14 cellular contexts compared by ENCODE assay signal in the genomic region with DNA sequence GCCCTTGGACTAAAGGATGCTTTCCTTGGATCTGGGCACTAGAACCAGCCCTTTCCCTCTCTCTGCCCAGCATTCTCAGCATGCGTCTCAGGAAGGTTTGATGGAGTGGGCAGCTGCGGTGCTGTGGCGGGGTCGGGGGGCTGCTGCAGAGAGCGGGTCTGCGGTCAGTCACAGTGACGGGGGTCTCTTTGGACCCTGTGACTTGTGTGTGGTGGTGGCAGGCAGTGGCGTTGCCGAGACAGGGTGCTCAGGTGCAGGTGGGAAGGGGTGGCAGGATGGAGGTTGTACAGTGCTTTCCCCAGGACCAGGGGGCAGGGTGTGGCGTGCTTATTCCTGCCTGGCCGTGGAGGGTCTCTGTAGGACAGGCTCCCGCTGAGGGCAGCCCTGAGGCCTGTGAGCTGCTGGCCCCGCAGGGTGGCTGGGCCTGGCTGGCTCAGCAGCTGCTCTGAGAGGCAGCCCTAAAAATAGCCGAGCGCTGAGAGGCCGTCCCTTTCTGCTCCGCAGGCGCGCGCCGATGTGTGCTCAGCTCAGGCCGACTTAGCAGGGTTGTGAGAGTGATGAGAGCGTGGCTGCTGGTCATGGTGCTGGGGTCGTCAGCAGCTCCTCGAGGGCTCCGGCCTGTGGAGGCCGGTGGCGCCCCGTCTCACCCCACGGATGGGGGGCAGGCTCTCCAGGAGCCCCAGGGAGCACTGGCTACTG. TPM values are rescaled to one million over a fixed set of nuclear protein-coding genes. Genes with fewer than 3 reads are reported as not detected.
DNase-seq lines count a peak whose midpoint lies in the region; ATAC-seq lines count a peak whose summit lies in the region.
"Had no signal": no experiment of that assay in that cellular context is flagged by ENCODE, and none has a peak within 500 bp of the region (broad histone marks: within the 10 kb centered on the region; RNA-seq: fewer than 3 reads in every experiment).

No MANE protein-coding gene starts in this region.

- no peak overlapping the region for H3K4me3 Mint-ChIP-seq in dendritic cell treated with granulocyte-macrophage colony-stimulating factor and Interleukin-4, amounts not matched to agents 40 ng/mL and 50 ng/mL, for 4 days
- no peak overlapping the region for H3K4me3 Mint-ChIP-seq in activated CD8-positive, alpha-beta T cell treated with anti-CD3 and anti-CD28 coated beads, Interleukin-2, amount 10 ng/mL, durations not matched to agents 7 days and 5 days
- no peak overlapping the region for H3K4me3 Mint-ChIP-seq in activated CD4-positive, alpha-beta memory T cell treated with anti-CD3 and anti-CD28 coated beads for 36 hours
- H3K4me3 Mint-ChIP-seq: nephron progenitor cell had no signal

- POLR2A ChIA-PET in activated CD8-positive, alpha-beta T cell treated with anti-CD3 and anti-CD28 coated beads, Interleukin-2, amount 10 ng/mL, durations not matched to agents 7 days and 5 days (lab: Charles Lee): no interaction called here
- POLR2A ChIA-PET in activated CD4-positive, alpha-beta memory T cell treated with anti-CD3 and anti-CD28 coated beads for 36 hours (lab: Charles Lee): no interaction called here

- peaks cover 44% of the 10 kb centered on the region for H3K36me3 Mint-ChIP-seq in dendritic cell treated with granulocyte-macrophage colony-stimulating factor and Interleukin-4, amounts not matched to agents 40 ng/mL and 50 ng/mL, for 4 days (ENCODE audit: low read depth)
- peaks cover 2% of the 10 kb centered on the region for H3K36me3 Mint-ChIP-seq in activated CD8-positive, alpha-beta T cell treated with anti-CD3 and anti-CD28 coated beads, Interleukin-2, amount 10 ng/mL, durations not matched to agents 7 days and 5 days (ENCODE audit: low read depth)
- no peaks in the 10 kb centered on the region for H3K36me3 Mint-ChIP-seq in activated CD4-positive, alpha-beta memory T cell treated with anti-CD3 and anti-CD28 coated beads for 36 hours

- intact Hi-C loops in dendritic cell treated with granulocyte-macrophage colony-stimulating factor and Interleukin-4, amounts not matched to agents 40 ng/mL and 50 ng/mL, for 4 days (cut with micrococcal nuclease): no loop called here
- intact Hi-C loops in left colon (cut with DNase I, micrococcal nuclease): no loop called here
- intact Hi-C loops in activated CD4-positive, alpha-beta memory T cell treated with anti-CD3 and anti-CD28 coated beads for 36 hours (cut with micrococcal nuclease): no loop called here

- H3K4me1 Mint-ChIP-seq in dendritic cell treated with granulocyte-macrophage colony-stimulating factor and Interleukin-4, amounts not matched to agents 40 ng/mL and 50 ng/mL, for 4 days (ENCODE audit: low read depth): peaks cover 65% of the 10 kb centered on the region
- peaks cover 8% of the 10 kb centered on the region for H3K4me1 Mint-ChIP-seq in activated CD8-positive, alpha-beta T cell treated with anti-CD3 and anti-CD28 coated beads, Interleukin-2, amount 10 ng/mL, durations not matched to agents 7 days and 5 days (ENCODE audit: low read depth)
- H3K4me1 Mint-ChIP-seq in activated CD4-positive, alpha-beta memory T cell treated with anti-CD3 and anti-CD28 coated beads for 36 hours (ENCODE audit: low read depth): peaks cover 15% of the 10 kb centered on the region

- peak overlapping the region; percentile 50 for H3K27ac Mint-ChIP-seq in dendritic cell treated with granulocyte-macrophage colony-stimulating factor and Interleukin-4, amounts not matched to agents 40 ng/mL and 50 ng/mL, for 4 days
- no peak overlapping the region for H3K27ac Mint-ChIP-seq in activated CD8-positive, alpha-beta T cell treated with anti-CD3 and anti-CD28 coated beads, Interleukin-2, amount 10 ng/mL, durations not matched to agents 7 days and 5 days
- H3K27ac Mint-ChIP-seq in activated CD4-positive, alpha-beta memory T cell treated with anti-CD3 and anti-CD28 coated beads for 36 hours: no peak overlapping the region
- H3K27ac Mint-ChIP-seq: nephron progenitor cell had no signal

- H3K27me3 Mint-ChIP-seq in dendritic cell treated with granulocyte-macrophage colony-stimulating factor and Interleukin-4, amounts not matched to agents 40 ng/mL and 50 ng/mL, for 4 days: no peaks in the 10 kb centered on the region
- H3K27me3 Mint-ChIP-seq in activated CD8-positive, alpha-beta T cell treated with anti-CD3 and anti-CD28 coated beads, Interleukin-2, amount 10 ng/mL, durations not matched to agents 7 days and 5 days (ENCODE audit: low read depth): no peaks in the 10 kb centered on the region
- no peaks in the 10 kb centered on the region for H3K27me3 Mint-ChIP-seq in activated CD4-positive, alpha-beta memory T cell treated with anti-CD3 and anti-CD28 coated beads for 36 hours

- DNase-seq in AG08395 (ENCODE audit: low spot score) (peak; percentile 34), MV-4-11 (lab: John Stamatoyannopoulos, UW) (peak; percentile 42), left colon (no peak), NCI-H146 treated with DMSO at 0.1 percent for 48 hours (lab: John Stamatoyannopoulos, UW; ENCODE audit: unreplicated experiment) (no peak)
- no peak for DNase-seq in activated CD8-positive, alpha-beta T cell treated with anti-CD3 and anti-CD28 coated beads, Interleukin-2, amount 10 ng/mL, durations not matched to agents 7 days and 5 days
- no peak for DNase-seq in activated CD4-positive, alpha-beta memory T cell treated with anti-CD3 and anti-CD28 coated beads for 36 hours
- DNase-seq: ACHN; activated CD8-positive, alpha-beta memory T cell treated with anti-CD3 and anti-CD28 coated beads for 24 hours; activated effector memory CD4-positive, alpha-beta T cell treated with anti-CD3 and anti-CD28 coated beads, Interleukin-2, amount 50 U/mL, for 16 hours; NCI-H1092 treated with DMSO at 0.1 percent for 48 hours; NCI-H69; nephron progenitor cell had no signal

- ATAC-seq in left colon (peak; percentile 7), HG02763 (IDR thresholded peaks at IDR 0.05; ENCODE audit: unreplicated experiment) (no peak)
- ATAC-seq in activated CD8-positive, alpha-beta T cell treated with anti-CD3 and anti-CD28 coated beads, Interleukin-2, amount 10 ng/mL, durations not matched to agents 7 days and 5 days: no peak

- CTCF ChIA-PET in activated CD8-positive, alpha-beta T cell treated with anti-CD3 and anti-CD28 coated beads, Interleukin-2, amount 10 ng/mL, durations not matched to agents 7 days and 5 days (lab: Charles Lee): no interaction called here
- CTCF ChIA-PET in activated CD4-positive, alpha-beta memory T cell treated with anti-CD3 and anti-CD28 coated beads for 36 hours (lab: Charles Lee): interaction anchor here (1.2 to 2.0 kb wide), 2 partner anchors 46 to 76 kb away, joined by 3 to 4 read pairs; a partner anchor contains a TSS

- H3K9me3 Mint-ChIP-seq in dendritic cell treated with granulocyte-macrophage colony-stimulating factor and Interleukin-4, amounts not matched to agents 40 ng/mL and 50 ng/mL, for 4 days: no peaks in the 10 kb centered on the region
- H3K9me3 Mint-ChIP-seq in activated CD8-positive, alpha-beta T cell treated with anti-CD3 and anti-CD28 coated beads, Interleukin-2, amount 10 ng/mL, durations not matched to agents 7 days and 5 days (ENCODE audit: insufficient read depth): no peaks in the 10 kb centered on the region
- no peaks in the 10 kb centered on the region for H3K9me3 Mint-ChIP-seq in activated CD4-positive, alpha-beta memory T cell treated with anti-CD3 and anti-CD28 coated beads for 36 hours

RNA-seq across cellular contexts. Expression of a gene that starts 9.7 kb away (rescaled TPM):
- total RNA-seq in left colon: 10 to 100 TPM; 54.8 to 67.5 TPM
- total RNA-seq in activated CD8-positive, alpha-beta T cell treated with anti-CD3 and anti-CD28 coated beads, Interleukin-2, amount 10 ng/mL, durations not matched to agents 7 days and 5 days: 10 to 100 TPM; 32.9 to 38.5 TPM
- 10 to 100 TPM; 32.3 to 36.6 TPM for total RNA-seq in activated CD4-positive, alpha-beta memory T cell treated with anti-CD3 and anti-CD28 coated beads for 36 hours

RNA-seq across cellular contexts. Expression of a gene that starts 23.4 kb away (rescaled TPM):
- total RNA-seq in left colon: 10 to 100 TPM; 29.9 to 35.1 TPM
- 10 to 100 TPM; 42.1 to 44.7 TPM for total RNA-seq in activated CD8-positive, alpha-beta T cell treated with anti-CD3 and anti-CD28 coated beads, Interleukin-2, amount 10 ng/mL, durations not matched to agents 7 days and 5 days
- 10 to 100 TPM; 25.5 to 27.4 TPM for total RNA-seq in activated CD4-positive, alpha-beta memory T cell treated with anti-CD3 and anti-CD28 coated beads for 36 hours

Comparison
In these comparisons a context has a peak if more than half of its experiments do, and no peak if none do; other contexts are left out.
1. DNase-seq: peak in AG08395 (single experiment) and MV-4-11 (single experiment); none in left colon (0 of 2), NCI-H146 treated with DMSO at 0.1 percent for 48 hours (single experiment), activated CD8-positive, alpha-beta T cell treated with anti-CD3 and anti-CD28 coated beads, Interleukin-2, amount 10 ng/mL, durations not matched to agents 7 days and 5 days (single experiment) and activated CD4-positive, alpha-beta memory T cell treated with anti-CD3 and anti-CD28 coated beads for 36 hours (single experiment).